ENCODE assay signal across 17 cellular contexts in the genomic region with DNA sequence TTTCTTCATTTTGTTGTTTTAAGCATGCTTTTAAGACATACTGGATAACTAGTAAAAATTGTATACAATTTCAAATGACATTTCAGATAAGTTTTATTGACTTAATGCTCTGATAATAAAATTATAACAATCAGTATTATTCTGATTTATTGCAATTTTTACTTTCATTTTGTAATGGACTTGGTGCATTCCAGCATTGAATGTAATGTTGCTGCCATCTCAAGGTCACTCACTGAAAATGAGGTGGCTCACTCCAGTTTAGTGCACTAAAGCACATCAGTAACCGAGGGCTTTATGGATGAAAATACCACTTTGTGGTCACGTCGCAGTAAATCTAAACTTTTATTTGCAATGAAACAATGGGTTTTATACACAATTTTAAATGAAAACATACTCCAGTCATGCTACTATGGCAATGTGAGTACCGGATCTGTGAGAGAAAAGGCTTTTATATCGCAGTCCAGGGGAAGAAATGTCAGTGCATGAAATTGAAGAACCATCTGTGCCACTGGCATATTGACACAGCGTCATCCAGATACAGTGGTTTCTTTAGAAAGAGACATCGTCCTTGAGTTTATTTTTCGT. TPM values are rescaled to one million over a fixed set of nuclear protein-coding genes. Genes with fewer than 3 reads are reported as not detected.
DNase-seq lines count a peak whose midpoint lies in the region; ATAC-seq, FAIRE-seq and TF ChIP-seq lines count a peak whose summit lies in the region.
"Had no signal": no experiment of that assay in that cellular context is flagged by ENCODE, and none has a peak within 500 bp of the region (broad histone marks: within the 10 kb centered on the region; RNA-seq: fewer than 3 reads in every experiment).

No MANE protein-coding gene starts in this region.

- H3K4me3 Mint-ChIP-seq in nephron progenitor cell, result no peak overlapping the region
- H3K4me3 Mint-ChIP-seq: activated naive CD8-positive, alpha-beta T cell; stimulated activated naive CD8-positive, alpha-beta T cell treated with anti-CD3 and anti-CD28 coated beads, Interleukin-15, Interleukin-2, amounts not matched to agents 100 ng/mL and 50 ng/mL, for 24 hours; WTC11 had no signal

- CTCF ChIA-PET in A549 (lab: Yijun Ruan, JAX), result interaction anchor here (0.6 to 6.6 kb wide), 6 partner anchors 11 to 1677 kb away, joined by 3 to 79 read pairs (median 3); no protein-coding TSS in a partner anchor

- no peaks in the 10 kb centered on the region for H3K36me3 Mint-ChIP-seq in nephron progenitor cell (ENCODE audit: low read depth)
- H3K36me3 Mint-ChIP-seq: activated naive CD8-positive, alpha-beta T cell; WTC11 had no signal

- in situ Hi-C loops in SK-MEL-5 (cut with HindIII; ENCODE audit: low pct_unique_long_range_greater_than_20kb, low sequenced_read_pairs), result no loop called here

- TF ChIP-seq EP300 in A549 (IDR thresholded peaks at IDR 0.05), result no peak

- H3K27me3 ChIP-seq in aorta (ENCODE audit: control insufficient read depth in 1 of 2, insufficient read depth in 2 of 2, low read length in 1 of 2), result no peaks in the 10 kb centered on the region
- H3K27me3 ChIP-seq: colonic mucosa, right atrium auricular region had no signal

- intact Hi-C loops in aorta (cut with DNase I), result no loop called here

- no peaks in the 10 kb centered on the region for H3K36me3 ChIP-seq in aorta (ENCODE audit: control insufficient read depth in 1 of 2, insufficient read depth in 2 of 2, low read length in 1 of 2)
- H3K36me3 ChIP-seq: BLaER1 treated with 17β-estradiol and CSF1 and Interleukin-3, amounts not matched to agents 10 nM and 100 nM; colonic mucosa; right atrium auricular region had no signal

- H3K4me1 ChIP-seq in A549 (no peaks in the 10 kb centered on the region), aorta (ENCODE audit: control insufficient read depth in 1 of 2, insufficient read depth in 2 of 2, low read length in 2 of 2) (no peaks in the 10 kb centered on the region)
- H3K4me1 ChIP-seq: BLaER1 treated with 17β-estradiol and CSF1 and Interleukin-3, amounts not matched to agents 10 nM and 100 nM; colonic mucosa; right atrium auricular region had no signal

- ATAC-seq in A549 (peak in 1 of 2 experiments; percentile 36; a peak in 1 of 6 replicates), aorta (ENCODE audit: low FRiP score) (no peak)
- ATAC-seq: WTC11 had no signal

- TF ChIP-seq CTCF in A549 (IDR thresholded peaks at IDR 0.05) (peak; percentile 34; the same call in 1 of the 3 replicates), nephron progenitor cell (IDR thresholded peaks at IDR 0.05) (no peak)

- FAIRE-seq in A549 (lab: Jason Lieb, UNC) (no peak), GM12891 (lab: Jason Lieb, UNC) (no peak)

- H3K27me3 Mint-ChIP-seq in nephron progenitor cell (ENCODE audit: low read depth, poor library complexity), result peaks cover 24% of the 10 kb centered on the region

- no peak overlapping the region for H3K4me2 ChIP-seq in A549
- H3K4me2 ChIP-seq: BLaER1 treated with 17β-estradiol and CSF1 and Interleukin-3, amounts not matched to agents 10 nM and 100 nM had no signal

- TF ChIP-seq POLR2A in A549 (IDR thresholded peaks at IDR 0.05; ENCODE audit: low read length) (no peak), GM12891 (IDR thresholded peaks at IDR 0.05; ENCODE audit: low read depth, low read length) (no peak)

- WGBS in A549 (ENCODE audit: missing lambda C conversion rate), result 71% methylated on average over 8 of the region's 8 CpGs
- 45 to 53% methylated on average over 8 of the region's 8 CpGs for WGBS in aorta, 2 donors

- POLR2A ChIA-PET in A549 (lab: Yijun Ruan, JAX), result interaction anchor here (1.1 kb wide), 1 partner anchor 21 kb away, joined by 3 read pairs; a partner anchor contains a TSS

- H3K27ac ChIP-seq in A549, result no peak overlapping the region
- no peak overlapping the region for H3K27ac ChIP-seq in aorta (ENCODE audit: low read depth in 1 of 2, low read length in 2 of 2)
- H3K27ac ChIP-seq: BLaER1 treated with 17β-estradiol and CSF1 and Interleukin-3, amounts not matched to agents 10 nM and 100 nM; colonic mucosa; right atrium auricular region had no signal

- peak; percentile 40 to 54; a peak in 4 of 5 replicates for TF ChIP-seq RAD21 in A549 (conservative IDR thresholded peaks at IDR 0.05 in 1 of 2, IDR thresholded peaks at IDR 0.05 in 1 of 2)

- H3K27ac Mint-ChIP-seq in nephron progenitor cell, result no peak overlapping the region
- H3K27ac Mint-ChIP-seq: activated naive CD8-positive, alpha-beta T cell; stimulated activated naive CD8-positive, alpha-beta T cell treated with anti-CD3 and anti-CD28 coated beads, Interleukin-15, Interleukin-2, amounts not matched to agents 100 ng/mL and 50 ng/mL, for 24 hours; WTC11 had no signal

- H3K4me1 Mint-ChIP-seq in nephron progenitor cell, result no peaks in the 10 kb centered on the region

- H3K4me3 ChIP-seq in A549 (no peak overlapping the region), aorta (ENCODE audit: low read length in 2 of 2) (no peak overlapping the region)
- H3K4me3 ChIP-seq: BLaER1 treated with 17β-estradiol and CSF1 and Interleukin-3, amounts not matched to agents 10 nM and 100 nM; colonic mucosa; right atrium auricular region had no signal

- DNase-seq in A549 (ENCODE audit: low read depth in 1 of 2, low spot score in 1 of 2) (no peak), HT-29 (ENCODE audit: low spot score) (peak; percentile 21), SK-MEL-5 (ENCODE audit: low read depth, low spot score) (peak; percentile 55), fibroblast of peridontal ligament (ENCODE audit: extremely low read depth) (peak; percentile 51), GM12891 (ENCODE audit: insufficient read length, low spot score) (no peak), nephron progenitor cell (no peak), aorta (no peak)
- DNase-seq in activated T-cell treated with anti-CD3 and anti-CD28 coated beads, Interleukin-2, amount 50 U/mL, for 1 hour, result no peak
- DNase-seq: activated CD8-positive, alpha-beta memory T cell treated with anti-CD3 and anti-CD28 coated beads, Interleukin-2, amount 50 U/mL, for 48 hours; colonic mucosa; NCI-H510A treated with DMSO at 0.1 percent for 48 hours; SIG-M5 had no signal

- H3K9me3 ChIP-seq in A549 (no peaks in the 10 kb centered on the region), aorta (ENCODE audit: control insufficient read depth, low read length) (no peaks in the 10 kb centered on the region)
- H3K9me3 ChIP-seq: BLaER1 treated with 17β-estradiol and CSF1 and Interleukin-3, amounts not matched to agents 10 nM and 100 nM; colonic mucosa; right atrium auricular region had no signal

- H3K9me3 Mint-ChIP-seq in nephron progenitor cell, result no peaks in the 10 kb centered on the region
- H3K9me3 Mint-ChIP-seq: stimulated activated naive CD8-positive, alpha-beta T cell treated with anti-CD3 and anti-CD28 coated beads, Interleukin-15, Interleukin-2, amounts not matched to agents 100 ng/mL and 50 ng/mL, for 24 hours; WTC11 had no signal

TF ChIP-seq in A549, 52 proteins besides CTCF, POLR2A, EP300 and RAD21:
- TF ChIP-seq ZSCAN20 (CRISPR knock-in tag; IDR thresholded peaks at IDR 0.05), result no peak
- TF ChIP-seq PHF8 (IDR thresholded peaks at IDR 0.05; ENCODE audit: borderline replicate concordance, low read depth), result no peak
- no peak for TF ChIP-seq BHLHE40 (IDR thresholded peaks at IDR 0.05; ENCODE audit: low read depth, low read length)
- TF ChIP-seq TP53 (CRISPR knock-in tag; IDR thresholded peaks at IDR 0.05), result no peak
- TF ChIP-seq HOXB13 (CRISPR knock-in tag; IDR thresholded peaks at IDR 0.05; ENCODE audit: low read depth), result no peak
- no peak for TF ChIP-seq POLR2AphosphoS2 (conservative IDR thresholded peaks at IDR 0.05; ENCODE audit: low read length)

TF ChIP-seq in GM12891, 5 proteins besides CTCF, POLR2A, EP300 and RAD21:
- TF ChIP-seq POU2F2 (IDR thresholded peaks at IDR 0.05; ENCODE audit: low read depth, low read length) (no peak), TAF1 (IDR thresholded peaks at IDR 0.05; ENCODE audit: low read depth, low read length) (no peak), SPI1 (IDR thresholded peaks at IDR 0.05; ENCODE audit: low read depth, low read length) (no peak), PAX5 (IDR thresholded peaks at IDR 0.05; ENCODE audit: insufficient read depth, low read length, severe bottlenecking) (no peak), POLR2AphosphoS5 (IDR thresholded peaks at IDR 0.05; ENCODE audit: low read depth, low read length) (no peak)
TF ChIP-seq in GM12891: peak in this region for 0.

RNA-seq across cellular contexts. Expression of a gene that starts 20.7 kb away (rescaled TPM):
- 49.8 and 50.1 TPM in 2 replicates for polyA plus RNA-seq in A549 (2011; rRNA removed)
- 11.6 and 12.2 TPM in 2 replicates for polyA plus RNA-seq in A549 (2012; cell fraction: cytosol; rRNA removed)
- 8.4 and 11.3 TPM in 2 replicates for polyA plus RNA-seq in A549 (2012; cell fraction: nucleus; rRNA removed)
- polyA plus RNA-seq in A549 (2017; fragmentation: RNase III; extraction: RNeasy Plus Mini Kit Qiagen cat#74134 plus additional on column Dnase treatment), result 14.0 to 14.9 TPM (median 14.6 TPM) in 3 replicates
- polyA minus RNA-seq in A549 (2011; rRNA and poly(A)+ RNA removed), result 40.2 and 42.9 TPM in 2 replicates
- 5.3 and 6.5 TPM in 2 replicates for total RNA-seq in HT-29 (2014; rRNA removed; shearing (Covaris generic))
- total RNA-seq in SK-MEL-5 (2014; rRNA removed; shearing (Covaris generic)), result 9.4 and 9.8 TPM in 2 replicates
- 8.5 and 11.5 TPM in 2 replicates for polyA plus RNA-seq in SK-MEL-5 (2015; cell fraction: cytosol; rRNA removed)
- polyA plus RNA-seq in SK-MEL-5 (2015; cell fraction: nucleus; rRNA removed), result 30.1 and 35.6 TPM in 2 replicates
- 5.6 TPM for polyA plus RNA-seq in GM12891 (2012; ENCODE audit: low read depth, missing spikeins)
- 10 to 100 TPM; 23.2 to 25.1 TPM for total RNA-seq in aorta
- polyA plus RNA-seq in aorta, result 1 to 10 TPM; 5.5 to 8.7 TPM

Comparison
In these comparisons a context has a peak if more than half of its experiments do, and no peak if none do; other contexts are left out.
1. DNase-seq: peak in HT-29 (single experiment), SK-MEL-5 (single experiment) and fibroblast of peridontal ligament (single experiment); none in A549 (0 of 2), activated T-cell treated with anti-CD3 and anti-CD28 coated beads, Interleukin-2, amount 50 U/mL, for 1 hour (single experiment), GM12891 (single experiment), nephron progenitor cell (single experiment) and aorta (0 of 2).